In genomic region chr2:237901932-237902846, GRCh38 we compare ENCODE assay signal across 13 cellular contexts. TPM values are rescaled to one million over a fixed set of nuclear protein-coding genes. Genes with fewer than 3 reads are reported as not detected.
DNase-seq lines count a peak whose midpoint lies in the region; ATAC-seq and TF ChIP-seq lines count a peak whose summit lies in the region.
"Had no signal": no experiment of that assay in that cellular context is flagged by ENCODE, and none has a peak within 500 bp of the region (broad histone marks: within the 10 kb centered on the region; RNA-seq: fewer than 3 reads in every experiment).

No MANE protein-coding gene starts in this region.

- no peaks in the 10 kb centered on the region for H3K79me1 ChIP-seq in H9 (ENCODE audit: insufficient read depth, low read depth, low read length, poor library complexity, severe bottlenecking)

- H3K9ac ChIP-seq in DND-41 (ENCODE audit: low read depth, low read length): no peak overlapping the region
- no peak overlapping the region for H3K9ac ChIP-seq in H9 (ENCODE audit: extremely low read depth, insufficient read length, low read length)

- no peaks in the 10 kb centered on the region; the same call in 1 of the 2 replicates for H3K27me3 Mint-ChIP-seq in H9 (ENCODE audit: low read depth)
- no peaks in the 10 kb centered on the region for H3K27me3 Mint-ChIP-seq in chondrocyte (ENCODE audit: low read depth)

- H2AFZ ChIP-seq in DND-41 (ENCODE audit: low read depth, low read length) (no peak overlapping the region), H9 (ENCODE audit: low read length) (no peak overlapping the region)

- no peak overlapping the region for H3K4me3 Mint-ChIP-seq in H9
- H3K4me3 Mint-ChIP-seq in chondrocyte (ENCODE audit: unreplicated experiment): no peak overlapping the region

- no peak overlapping the region for H3K23ac ChIP-seq in H9 (ENCODE audit: insufficient read length, low read depth, low read length)

- H3K18ac ChIP-seq in H9 (ENCODE audit: insufficient read length, low read depth, low read length): no peak overlapping the region

- in situ Hi-C loops in transverse colon (cut with MboI; ENCODE audit: low pct_ligation_motif_present in 1 of 4, low pct_unique_long_range_greater_than_20kb in 1 of 4, low sequenced_read_pairs in 3 of 4): no loop called here

- no peak overlapping the region for H3K27ac Mint-ChIP-seq in H9
- H3K27ac Mint-ChIP-seq in chondrocyte (ENCODE audit: unreplicated experiment): peak overlapping the region; percentile 85

- H3K4me1 Mint-ChIP-seq in H9 (peaks cover 3 to 6% of the 10 kb centered on the region in 2 experiments; a peak in 3 of 4 replicates), chondrocyte (ENCODE audit: low read depth) (peaks cover 67% of the 10 kb centered on the region)

- H3K23me2 ChIP-seq in H9 (ENCODE audit: insufficient read length, low read depth, low read length, poor library complexity, severe bottlenecking): no peaks in the 10 kb centered on the region

- H2BK15ac ChIP-seq in H9 (ENCODE audit: low read depth, low read length): no peak overlapping the region

- TF ChIP-seq CTCF in DND-41 (IDR thresholded peaks at IDR 0.05; ENCODE audit: borderline replicate concordance, extremely low read depth, low read length, poor library complexity, severe bottlenecking) (peak; percentile 13), H9 (conservative IDR thresholded peaks at IDR 0.05) (peak; percentile 25; the same call in 1 of the 3 replicates), chondrocyte (IDR thresholded peaks at IDR 0.05) (no peak), transverse colon (IDR thresholded peaks at IDR 0.05) (no peak)

- H3K4me2 ChIP-seq in DND-41 (ENCODE audit: insufficient read depth, low read length) (no peak overlapping the region), H9 (ENCODE audit: insufficient read depth, insufficient read length, low read length) (no peak overlapping the region)

- H4K20me1 ChIP-seq in DND-41 (ENCODE audit: insufficient read depth, low read length) (no peaks in the 10 kb centered on the region), H9 (ENCODE audit: control insufficient read depth, insufficient read depth, insufficient read length) (no peaks in the 10 kb centered on the region)

- H2BK5ac ChIP-seq in H9 (ENCODE audit: insufficient read length, low read length): no peak overlapping the region

- H3K14ac ChIP-seq in H9 (ENCODE audit: insufficient read depth, low read length): no peak overlapping the region

- H4K5ac ChIP-seq in H9 (ENCODE audit: insufficient read length, low read depth, low read length): no peak overlapping the region

- H2BK12ac ChIP-seq in H9 (ENCODE audit: insufficient read length, low read depth, low read length): no peak overlapping the region

- H2BK120ac ChIP-seq in H9 (ENCODE audit: low read depth, low read length, poor library complexity, severe bottlenecking): no peak overlapping the region

- TF ChIP-seq EP300 in transverse colon (IDR thresholded peaks at IDR 0.05; ENCODE audit: low read depth): no peak

- WGBS in H9 (ENCODE audit: extremely low coverage, insufficient read length, low lambda C conversion rate): no CpG with 5 or more reads among the region's 22 CpGs
- 63 to 81% methylated on average over 5 to 22 of the region's 22 CpGs for WGBS in transverse colon (ENCODE audit: low coverage in 1 of 2), 2 donors

- H3K36me3 ChIP-seq in DND-41 (ENCODE audit: insufficient read depth, low read length) (no peaks in the 10 kb centered on the region), transverse colon (no peaks in the 10 kb centered on the region)
- H3K36me3 ChIP-seq: colonic mucosa had no signal

- no peak for ATAC-seq in DND-41 (ENCODE audit: insufficient read depth, low read depth)
- no peak for ATAC-seq in HG02973 (IDR thresholded peaks at IDR 0.05; ENCODE audit: unreplicated experiment)
- no peak for ATAC-seq in HG02981 (IDR thresholded peaks at IDR 0.05; ENCODE audit: unreplicated experiment)
- ATAC-seq in GM19328 (IDR thresholded peaks at IDR 0.05; ENCODE audit: unreplicated experiment): no peak

- H3K4ac ChIP-seq in H9 (ENCODE audit: low read depth, low read length): no peak overlapping the region

- H2BK20ac ChIP-seq in H9 (ENCODE audit: low read depth, low read length, poor library complexity, severe bottlenecking): no peak overlapping the region

- H3K27ac ChIP-seq in DND-41 (ENCODE audit: low read length) (no peak overlapping the region), H9 (ENCODE audit: insufficient read length, low read depth, low read length) (no peak overlapping the region), transverse colon (peak overlapping the region in 2 of 4 donors; percentile 3 to 30)
- H3K27ac ChIP-seq: colonic mucosa had no signal

- H3K56ac ChIP-seq in H9 (ENCODE audit: insufficient read length, low read depth, low read length): no peak overlapping the region

- no peak overlapping the region for H4K8ac ChIP-seq in H9 (replicated peaks; ENCODE audit: insufficient read length, low read depth, low read length)

- intact Hi-C loops in posterior vena cava (cut with DNase I) (no loop called here), transverse colon (cut with DNase I; ENCODE audit: low total_unique reads) (no loop called here)

- H3K4me3 ChIP-seq in DND-41 (ENCODE audit: low read depth in 1 of 2, low read length in 2 of 2) (no peak overlapping the region), transverse colon (no peak overlapping the region)
- H3K4me3 ChIP-seq: colonic mucosa had no signal

- H3K9me3 Mint-ChIP-seq in H9: peaks cover 3 to 4% of the 10 kb centered on the region in 2 experiments
- peaks cover 3% of the 10 kb centered on the region for H3K9me3 Mint-ChIP-seq in chondrocyte (ENCODE audit: low read depth)

- peaks cover 0 to 3% (median 3%) of the 10 kb centered on the region in 3 experiments; a peak in 4 of 7 replicates for H3K36me3 Mint-ChIP-seq in H9 (ENCODE audit: insufficient read depth in 1 of 3, low read depth in 3 of 3)
- H3K36me3 Mint-ChIP-seq in chondrocyte (ENCODE audit: low read depth): peaks cover 8% of the 10 kb centered on the region

- no peak for DNase-seq in DND-41
- peak; percentile 60 for DNase-seq in H9
- peak; percentile 92 for DNase-seq in chondrocyte (ENCODE audit: low spot score)
- DNase-seq in posterior vena cava (ENCODE audit: low spot score): peak; percentile 68
- no peak for DNase-seq in transverse colon
- DNase-seq: Caco-2, colonic mucosa, NCI-H2081, OCI-M1 had no signal

- H4K91ac ChIP-seq in H9 (ENCODE audit: insufficient read length, low read depth, low read length): no peak overlapping the region

- H2AK5ac ChIP-seq in H9 (ENCODE audit: insufficient read length, low read length): no peak overlapping the region

- TF ChIP-seq POLR2A in transverse colon (IDR thresholded peaks at IDR 0.05): no peak

- H3K4me1 ChIP-seq in DND-41 (ENCODE audit: insufficient read depth, low read length) (peaks cover 12% of the 10 kb centered on the region; the same call in 1 of the 2 replicates), H9 (ENCODE audit: insufficient read depth, low read length) (no peaks in the 10 kb centered on the region), transverse colon (peaks cover 11 to 23% (median 15%) of the 10 kb centered on the region in 4 donors)
- H3K4me1 ChIP-seq: Caco-2, colonic mucosa had no signal

- H3K79me2 ChIP-seq in DND-41 (ENCODE audit: insufficient read depth, low read length) (no peaks in the 10 kb centered on the region), H9 (ENCODE audit: insufficient read depth, low read length) (no peaks in the 10 kb centered on the region)

- H3T11ph ChIP-seq in H9 (ENCODE audit: low read length): no peak overlapping the region

- no peaks in the 10 kb centered on the region for H3K9me3 ChIP-seq in DND-41 (ENCODE audit: insufficient read depth, low read length, severe bottlenecking)
- H3K9me3 ChIP-seq in H9 (ENCODE audit: control insufficient read depth, low read depth, low read length): no peaks in the 10 kb centered on the region
- H3K9me3 ChIP-seq in transverse colon: peaks cover 0 to 3% of the 10 kb centered on the region in 2 donors
- H3K9me3 ChIP-seq: Caco-2, colonic mucosa had no signal

- H3K27me3 ChIP-seq in DND-41 (ENCODE audit: insufficient read depth, low read length, poor library complexity) (no peaks in the 10 kb centered on the region), H9 (ENCODE audit: insufficient read depth, low read length) (no peaks in the 10 kb centered on the region), transverse colon (no peaks in the 10 kb centered on the region)
- H3K27me3 ChIP-seq: colonic mucosa had no signal

RNA-seq across cellular contexts. Expression of gene RAMP1, which starts 42.8 kb away (rescaled TPM):
- total RNA-seq in H9 (2021) (0.63 and 0.75 TPM in 2 replicates), chondrocyte (176 to 329 TPM (median 178 TPM) in 3 replicates), posterior vena cava (100 to 1,000 TPM; 114 to 116 TPM), transverse colon (100 to 1,000 TPM in 2 of 4 donors, 10 to 100 TPM in 2; 47.5 to 158 (median 95.7) TPM)
- total RNA-seq: glomerular endothelial cell had no signal

Comparison
In these comparisons a context has a peak if more than half of its experiments do, and no peak if none do; other contexts are left out.
1. DNase-seq: peak in H9 (single experiment), chondrocyte (single experiment) and posterior vena cava (single experiment); none in DND-41 (single experiment) and transverse colon (single experiment).
2. CTCF ChIP-seq: peak in DND-41 (single experiment) and H9 (single experiment); none in chondrocyte (single experiment) and transverse colon (0 of 5).
3. RNA of gene RAMP1, which starts 42.8 kb away (total RNA-seq): 176 to 329 TPM in chondrocyte, 47.5 to 158 TPM in transverse colon and 114 to 116 TPM in posterior vena cava; 0.63 to 0.75 TPM in H9; every median in the first group is over 10 times any median in the second.